1 cellular context compared by ENCODE assay signal in the genomic region with DNA sequence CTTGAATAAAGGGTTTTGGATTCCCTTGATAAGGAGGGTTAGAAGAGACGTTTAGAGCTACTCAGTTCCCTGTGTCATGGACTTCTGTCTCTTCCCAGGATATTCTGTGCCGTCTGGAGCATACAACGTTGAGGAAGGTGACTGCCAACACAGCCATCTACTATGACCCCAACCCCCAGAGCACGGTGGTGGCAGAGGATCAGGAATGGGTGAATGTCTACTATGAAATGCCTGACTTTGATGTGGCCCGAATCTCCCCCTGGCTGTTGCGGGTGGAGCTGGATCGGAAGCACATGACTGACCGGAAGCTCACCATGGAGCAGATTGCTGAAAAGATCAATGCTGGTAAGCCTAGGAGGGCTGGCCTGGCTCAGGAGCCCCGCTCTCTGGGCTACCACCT.
TF ChIP-seq lines count a peak whose summit lies in the region.

No MANE protein-coding gene starts in this region.

TF ChIP-seq in H1, 55 proteins besides CTCF, POLR2A, EP300 and RAD21:
- TF ChIP-seq RXRA (IDR thresholded peaks at IDR 0.05; ENCODE audit: insufficient read depth, low read depth, low read length) (no peak), YY1 (IDR thresholded peaks at IDR 0.05; ENCODE audit: low read depth, low read length) (no peak), POLR2AphosphoS5 (IDR thresholded peaks at IDR 0.05; ENCODE audit: low read depth, low read length) (0 out of 2 replicates have a peak, but pooled peaks have one; percentile 32), SIX5 (IDR thresholded peaks at IDR 0.05; ENCODE audit: low read depth, low read length) (no peak)
